15 cellular contexts compared by ENCODE assay signal in genomic region chrX:23788521-23788920, GRCh38. TPM values are rescaled to one million over a fixed set of nuclear protein-coding genes. Genes with fewer than 3 reads are reported as not detected.
DNase-seq lines count a peak whose midpoint lies in the region; ATAC-seq and TF ChIP-seq lines count a peak whose summit lies in the region.
"Had no signal": no experiment of that assay in that cellular context is flagged by ENCODE, and none has a peak within 500 bp of the region (broad histone marks: within the 10 kb centered on the region; RNA-seq: fewer than 3 reads in every experiment).

No MANE protein-coding gene starts in this region.

- H2AFZ ChIP-seq in PC-3 (ENCODE audit: low read length), result no peak overlapping the region
- peak overlapping the region; percentile 38 for H2AFZ ChIP-seq in parathyroid adenoma

- CTCF ChIA-PET in PC-3 (lab: Charles Lee), result no interaction called here

- no peak overlapping the region for H3K27ac Mint-ChIP-seq in natural killer cell

- ATAC-seq in GM18870 (IDR thresholded peaks at IDR 0.05; ENCODE audit: unreplicated experiment) (peak; percentile 59), GM21786 (IDR thresholded peaks at IDR 0.05; ENCODE audit: unreplicated experiment) (peak; percentile 59), PC-3 (no peak), natural killer cell (no peak)
- ATAC-seq: left colon had no signal

- H4K20me1 ChIP-seq in PC-3 (ENCODE audit: low read length), result peaks cover 22% of the 10 kb centered on the region

- POLR2A ChIA-PET in PC-3 (lab: Charles Lee; ENCODE audit: unreplicated experiment), result no interaction called here

- no peaks in the 10 kb centered on the region for H3K9me2 ChIP-seq in PC-3 (replicated peaks; ENCODE audit: low read length)

- H3K9me3 Mint-ChIP-seq in natural killer cell, result no peaks in the 10 kb centered on the region

- H3K9ac ChIP-seq in PC-3 (ENCODE audit: low read length), result no peak overlapping the region
- no peak overlapping the region for H3K9ac ChIP-seq in parathyroid adenoma

- peaks cover 11% of the 10 kb centered on the region for H3F3A ChIP-seq in PC-3 (ENCODE audit: low read length, unreplicated experiment)

- peaks cover 22% of the 10 kb centered on the region for H3K79me2 ChIP-seq in PC-3 (ENCODE audit: low read length)
- no peaks in the 10 kb centered on the region for H3K79me2 ChIP-seq in parathyroid adenoma

- no peak overlapping the region for H3K4me3 Mint-ChIP-seq in natural killer cell

- no peaks in the 10 kb centered on the region for H3K27me3 ChIP-seq in PC-3 (ENCODE audit: low read length)
- no peaks in the 10 kb centered on the region for H3K27me3 ChIP-seq in parathyroid adenoma (ENCODE audit: control insufficient read depth, insufficient read depth, low read length)
- H3K27me3 ChIP-seq: vagina had no signal

- BruUV-seq in PC-3 (replicated peaks; lab: Mats Ljungman, UMichigan), result no TSS peak

- H3K27ac ChIP-seq in PC-3 (ENCODE audit: low read length), result peak overlapping the region; percentile 36
- H3K27ac ChIP-seq in parathyroid adenoma, result no peak overlapping the region
- H3K27ac ChIP-seq: vagina had no signal

- H3K4me3 ChIP-seq in PC-3 (ENCODE audit: low read length), result no peak overlapping the region
- H3K4me3 ChIP-seq in parathyroid adenoma (ENCODE audit: low read depth, low read length), result no peak overlapping the region
- H3K4me3 ChIP-seq: vagina had no signal

- H3K4me1 Mint-ChIP-seq in natural killer cell, result peaks cover 12 to 20% of the 10 kb centered on the region in 2 donors

- H3K4me2 ChIP-seq in PC-3 (ENCODE audit: low read length) (no peak overlapping the region), parathyroid adenoma (ENCODE audit: low read length) (no peak overlapping the region)

- no peaks in the 10 kb centered on the region for H3K27me3 Mint-ChIP-seq in natural killer cell (ENCODE audit: low read depth in 2 of 2)

- H3K36me3 ChIP-seq in PC-3 (ENCODE audit: low read depth, low read length) (peaks cover 11% of the 10 kb centered on the region), parathyroid adenoma (ENCODE audit: control insufficient read depth, insufficient read depth, low read length) (no peaks in the 10 kb centered on the region)
- H3K36me3 ChIP-seq: vagina had no signal

- H3K4me1 ChIP-seq in PC-3 (ENCODE audit: insufficient read depth, low read length) (peaks cover 17% of the 10 kb centered on the region), parathyroid adenoma (no peaks in the 10 kb centered on the region)
- H3K4me1 ChIP-seq: vagina had no signal

- H3K9me3 ChIP-seq in PC-3 (ENCODE audit: low read length) (no peaks in the 10 kb centered on the region), parathyroid adenoma (ENCODE audit: control insufficient read depth, low read length) (no peaks in the 10 kb centered on the region)
- H3K9me3 ChIP-seq: vagina had no signal

- H3K36me3 Mint-ChIP-seq in natural killer cell, result no peaks in the 10 kb centered on the region

- TF ChIP-seq CTCF in PC-3 (conservative IDR thresholded peaks at IDR 0.05; ENCODE audit: low read depth, low read length), result no peak
- no peak for TF ChIP-seq CTCF in parathyroid adenoma (IDR thresholded peaks at IDR 0.05)
- TF ChIP-seq CTCF in natural killer cell (IDR thresholded peaks at IDR 0.05), result no peak

- no peak for DNase-seq in PC-3
- no peak for DNase-seq in natural killer cell
- DNase-seq in HT-29 (ENCODE audit: low spot score), result no peak
- no peak for DNase-seq in epidermal melanocyte (ENCODE audit: insufficient read length, low spot score)
- DNase-seq in NCI-H2081 (lab: John Stamatoyannopoulos, UW), result no peak
- DNase-seq: KG1; left colon; NCI-H1694 treated with DMSO at 0.1 percent for 48 hours; NCI-H774; stimulated activated CD4-positive, alpha-beta T cell treated with anti-CD3 and anti-CD28 coated beads, Interleukin-4, amount 100 ng/mL, for 1 hour; T1000 had no signal

- intact Hi-C loops in PC-3 (cut with micrococcal nuclease), result no loop called here
- intact Hi-C loops in natural killer cell (cut with micrococcal nuclease), result loop anchor here (10.0 kb wide), 1 partner anchor 124 kb away; the partner anchor contains the start of gene PRDX4

RNA-seq across cellular contexts. Expression of gene SAT1, which starts 5.5 kb away (rescaled TPM):
- total RNA-seq in PC-3 (2014; rRNA removed) (414 and 448 TPM in 2 replicates), natural killer cell (100 to 1,000 TPM; 276 to 667 (median 524) TPM)
- total RNA-seq in HT-29 (2014; rRNA removed; shearing (Covaris generic)), result 70.2 and 80.5 TPM in 2 replicates

RNA-seq across cellular contexts. Expression of gene ACOT9, which starts 45.4 kb away (rescaled TPM):
- 66.2 and 75.6 TPM in 2 replicates for total RNA-seq in PC-3 (2014; rRNA removed)
- total RNA-seq in natural killer cell, result 10 to 100 TPM; 20.0 to 24.9 (median 21.4) TPM
- total RNA-seq in HT-29 (2014; rRNA removed; shearing (Covaris generic)), result 6.1 and 6.7 TPM in 2 replicates

Comparison
In these comparisons a context has a peak if more than half of its experiments do, and no peak if none do; other contexts are left out.
1. ATAC-seq: peak in GM18870 (single experiment) and GM21786 (single experiment); none in PC-3 (single experiment) and natural killer cell (0 of 3).